Comparison of ENCODE assay signal across 21 cellular contexts in genomic region chr12:24172773-24173447, GRCh38.
DNase-seq lines count a peak whose midpoint lies in the region; TF ChIP-seq lines count a peak whose summit lies in the region.
"Had no signal": no experiment of that assay in that cellular context is flagged by ENCODE, and none has a peak within 500 bp of the region (broad histone marks: within the 10 kb centered on the region; RNA-seq: fewer than 3 reads in every experiment).

No MANE protein-coding gene starts in this region.

- H3K4me1 Mint-ChIP-seq in nephron progenitor cell: peaks cover 68% of the 10 kb centered on the region
- H3K4me1 Mint-ChIP-seq: activated CD4-positive, alpha-beta T cell treated with anti-CD3 and anti-CD28 coated beads for 36 hours; T-helper 17 cell had no signal

- DNase-seq in BE2C: peak; percentile 10
- DNase-seq in HuH-7.5 (ENCODE audit: low spot score): peak; percentile 7
- DNase-seq in nephron progenitor cell: peak; percentile 49
- DNase-seq in effector CD4-positive, alpha-beta T cell: no peak
- DNase-seq in inferior parietal cortex (ENCODE audit: extremely low spot score): no peak
- DNase-seq in T1000 (lab: John Stamatoyannopoulos, UW): no peak
- no peak for DNase-seq in T-helper 9 cell
- DNase-seq: activated effector memory CD4-positive, alpha-beta T cell treated with Interleukin-2 at 50 U/mL for 16 hours; caudate nucleus; esophagus squamous epithelium; GDM1; left lung; NCI-H187 treated with DMSO at 0.1 percent for 48 hours; NCI-H446; nucleus accumbens; PC-3; stimulated activated naive CD8-positive, alpha-beta T cell treated with anti-CD3 and anti-CD28 coated beads, Interleukin-15, Interleukin-2, amounts not matched to agents 100 U/mL and 50 U/mL, for 24 hours; T-helper 17 cell had no signal

- H3K27ac Mint-ChIP-seq in nephron progenitor cell: peak overlapping the region; percentile 93
- H3K27ac Mint-ChIP-seq: activated CD4-positive, alpha-beta T cell treated with anti-CD3 and anti-CD28 coated beads for 36 hours; T-helper 17 cell had no signal

- H3K36me3 Mint-ChIP-seq in nephron progenitor cell (ENCODE audit: low read depth): peaks cover 5% of the 10 kb centered on the region

- H3K4me3 Mint-ChIP-seq in nephron progenitor cell: peak overlapping the region; percentile 33
- H3K4me3 Mint-ChIP-seq: activated CD4-positive, alpha-beta T cell treated with anti-CD3 and anti-CD28 coated beads for 36 hours; T-helper 17 cell had no signal

- peak overlapping the region; percentile 95 for H3K27ac ChIP-seq in OCI-LY3 (ENCODE audit: low read length)
- H3K27ac ChIP-seq: esophagus squamous epithelium, left lung, thoracic aorta had no signal

- H3K36me3 ChIP-seq in BE2C (no peaks in the 10 kb centered on the region), OCI-LY3 (replicated peaks; ENCODE audit: low read depth, low read length) (peaks cover 26% of the 10 kb centered on the region)
- H3K36me3 ChIP-seq: esophagus squamous epithelium, left lung, thoracic aorta had no signal

- no peaks in the 10 kb centered on the region for H3K27me3 ChIP-seq in BE2C
- H3K27me3 ChIP-seq in OCI-LY3 (ENCODE audit: low read depth, low read length): no peaks in the 10 kb centered on the region
- H3K27me3 ChIP-seq: esophagus squamous epithelium, left lung had no signal

- TF ChIP-seq CTCF in BE2C (IDR thresholded peaks at IDR 0.05; ENCODE audit: low read depth, low read length) (no peak), OCI-LY3 (IDR thresholded peaks at IDR 0.05; ENCODE audit: low read depth, low read length) (no peak), nephron progenitor cell (IDR thresholded peaks at IDR 0.05) (no peak)

- peaks cover 82% of the 10 kb centered on the region for H3K79me2 ChIP-seq in OCI-LY3 (ENCODE audit: low read length)

- H3K9ac ChIP-seq in OCI-LY3 (ENCODE audit: low read length): peak overlapping the region; percentile 65

- H3K9me3 ChIP-seq in BE2C: no peaks in the 10 kb centered on the region
- H3K9me3 ChIP-seq in OCI-LY3 (ENCODE audit: insufficient read depth, low read length): no peaks in the 10 kb centered on the region
- H3K9me3 ChIP-seq: esophagus squamous epithelium, left lung, thoracic aorta had no signal

- peak overlapping the region; percentile 66 for H3K4me2 ChIP-seq in OCI-LY3 (ENCODE audit: low read length)

- peaks cover 2% of the 10 kb centered on the region for H3K27me3 Mint-ChIP-seq in nephron progenitor cell (ENCODE audit: low read depth, poor library complexity)
- H3K27me3 Mint-ChIP-seq: T-helper 17 cell had no signal

- H3K9me3 Mint-ChIP-seq in nephron progenitor cell: no peaks in the 10 kb centered on the region

- no peak overlapping the region for H3K4me3 ChIP-seq in BE2C (ENCODE audit: low read depth, low read length)
- peak overlapping the region; percentile 51 for H3K4me3 ChIP-seq in OCI-LY3 (ENCODE audit: low read length)
- H3K4me3 ChIP-seq: esophagus squamous epithelium, left lung, thoracic aorta had no signal

- peaks cover 31% of the 10 kb centered on the region for H4K20me1 ChIP-seq in OCI-LY3 (ENCODE audit: insufficient read depth, low read length)

- H3K4me1 ChIP-seq in BE2C: no peaks in the 10 kb centered on the region; the same call in 1 of the 2 replicates
- peaks cover 59% of the 10 kb centered on the region for H3K4me1 ChIP-seq in OCI-LY3 (ENCODE audit: low read length)
- H3K4me1 ChIP-seq: esophagus squamous epithelium, left lung had no signal

- no peak overlapping the region for H2AFZ ChIP-seq in OCI-LY3 (ENCODE audit: low read depth, low read length)

Comparison
In these comparisons a context has a peak if more than half of its experiments do, and no peak if none do; other contexts are left out.
1. DNase-seq: peak in BE2C (single experiment), HuH-7.5 (single experiment) and nephron progenitor cell (single experiment); none in effector CD4-positive, alpha-beta T cell (single experiment), inferior parietal cortex (single experiment), T1000 (single experiment) and T-helper 9 cell (single experiment).